20 cellular contexts compared by ENCODE assay signal in the genomic region with DNA sequence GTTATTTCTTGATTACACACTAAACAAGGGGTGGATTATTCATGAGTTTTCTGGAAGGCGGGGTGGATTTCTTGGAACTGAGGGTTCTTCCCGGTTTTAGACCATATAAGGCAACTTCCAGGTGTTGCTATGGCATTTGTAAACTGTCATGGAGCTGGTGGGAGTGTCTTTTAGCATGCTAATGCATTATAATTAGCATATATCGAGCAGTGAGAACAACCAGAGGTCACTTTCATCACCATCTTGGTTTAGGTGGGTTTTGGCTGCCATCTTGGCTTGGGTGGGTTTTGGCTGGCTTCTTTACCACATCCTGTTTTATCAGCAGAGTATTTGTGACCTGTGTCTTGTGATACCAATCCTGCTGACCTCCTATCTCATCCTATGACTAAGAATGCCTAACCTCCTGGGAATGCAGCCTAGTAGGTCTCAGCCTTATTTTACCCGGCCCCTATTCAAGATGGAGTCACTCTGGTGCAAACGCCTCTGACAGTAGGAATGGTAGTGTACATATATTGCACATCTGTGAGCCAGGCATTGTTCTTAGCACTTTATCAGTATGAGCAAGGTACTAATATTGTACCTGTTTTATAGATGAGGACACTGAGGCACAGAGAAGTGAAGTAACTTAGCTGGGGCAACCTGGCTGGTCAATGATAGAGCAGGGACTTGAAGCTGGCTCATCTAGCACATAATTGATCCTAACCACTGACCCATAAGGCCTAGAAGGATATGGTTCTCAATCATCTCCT.
DNase-seq lines count a peak whose midpoint lies in the region; ATAC-seq, FAIRE-seq and TF ChIP-seq lines count a peak whose summit lies in the region.
"Had no signal": no experiment of that assay in that cellular context is flagged by ENCODE, and none has a peak within 500 bp of the region (broad histone marks: within the 10 kb centered on the region; RNA-seq: fewer than 3 reads in every experiment).

No MANE protein-coding gene starts in this region.

- no peaks in the 10 kb centered on the region for H3K36me3 Mint-ChIP-seq in activated naive CD4-positive, alpha-beta T cell treated with anti-CD3 and anti-CD28 coated beads, Interleukin-2, amount 50 U/mL, for 72 hours
- H3K36me3 Mint-ChIP-seq: activated naive CD4-positive, alpha-beta T cell treated with anti-CD3 and anti-CD28 coated beads, Interleukin-2, amount 10 ng/mL, durations not matched to agents 7 days and 5 days had no signal

- H2BK15ac ChIP-seq in IMR-90 (ENCODE audit: low read depth, low read length): peak overlapping the region; percentile 97; the same call in 2 of the 3 replicates

- peaks cover 9 to 18% of the 10 kb centered on the region in 2 donors for H3K9me3 Mint-ChIP-seq in stimulated activated naive CD8-positive, alpha-beta T cell treated with anti-CD3 and anti-CD28 coated beads, Interleukin-15, amount 100 ng/mL, for 72 hours
- peaks cover 0 to 8% of the 10 kb centered on the region in 2 donors for H3K9me3 Mint-ChIP-seq in activated naive CD4-positive, alpha-beta T cell treated with anti-CD3 and anti-CD28 coated beads, Interleukin-2, amount 50 U/mL, for 72 hours
- H3K9me3 Mint-ChIP-seq: activated naive CD4-positive, alpha-beta T cell treated with anti-CD3 and anti-CD28 coated beads, Interleukin-2, amount 10 ng/mL, durations not matched to agents 7 days and 5 days; T-helper 2 cell treated with Interferon-gamma antibody and Interleukin-4, amounts not matched to agents 5 μg/mL and 100 μg/mL, for 36 hours had no signal

- H3K36me3 ChIP-seq in IMR-90 (ENCODE audit: control insufficient read depth, insufficient read depth, low read length): no peaks in the 10 kb centered on the region
- H3K36me3 ChIP-seq: left lung, upper lobe of right lung had no signal

- peaks cover 0 to 22% of the 10 kb centered on the region in 2 experiments; a peak in 2 of 4 replicates for H3K79me1 ChIP-seq in IMR-90 (ENCODE audit: low read depth in 1 of 2, low read length in 2 of 2)

- peak overlapping the region; percentile 71 for H2BK5ac ChIP-seq in IMR-90 (ENCODE audit: low read depth, low read length, poor library complexity, severe bottlenecking)

- peak overlapping the region; percentile 97 for H2BK20ac ChIP-seq in IMR-90 (ENCODE audit: low read depth, low read length)

- peak overlapping the region; percentile 77; the same call in 1 of the 2 replicates for H4K5ac ChIP-seq in IMR-90 (ENCODE audit: low read depth, low read length)

- H3K4me1 Mint-ChIP-seq in stimulated activated naive CD8-positive, alpha-beta T cell treated with anti-CD3 and anti-CD28 coated beads, Interleukin-15, amount 100 ng/mL, for 72 hours: no peaks in the 10 kb centered on the region

- peak overlapping the region; percentile 89 for H3K14ac ChIP-seq in IMR-90 (replicated peaks; ENCODE audit: low read depth, low read length)

- BruUV-seq in IMR-90 (replicated peaks; lab: Mats Ljungman, UMichigan): no TSS peak

- 55% methylated on average over 5 of the region's 5 CpGs for WGBS in A549 (ENCODE audit: missing lambda C conversion rate)
- WGBS in IMR-90 (ENCODE audit: extremely low coverage in 2 of 2, insufficient read length in 1 of 2), 2 experiments: no CpG with 5 or more reads among the region's 5 CpGs

- H3K4me2 ChIP-seq in A549: no peak overlapping the region
- no peak overlapping the region for H3K4me2 ChIP-seq in IMR-90 (ENCODE audit: low read depth, low read length)

- no peaks in the 10 kb centered on the region for H3K27me3 ChIP-seq in IMR-90 (ENCODE audit: control insufficient read depth, insufficient read depth, low read length)
- H3K27me3 ChIP-seq: left lung, upper lobe of right lung had no signal

- H4K91ac ChIP-seq in IMR-90 (ENCODE audit: insufficient read depth, low read depth, low read length): peak overlapping the region; percentile 88

- TF ChIP-seq RAD21 in A549 (conservative IDR thresholded peaks at IDR 0.05 in 1 of 2, IDR thresholded peaks at IDR 0.05 in 1 of 2) (no peak), IMR-90 (IDR thresholded peaks at IDR 0.05; ENCODE audit: low read length) (no peak)

- H2BK120ac ChIP-seq in IMR-90 (ENCODE audit: low read depth, low read length): peak overlapping the region; percentile 91

- peak overlapping the region; percentile 88 for H2AK5ac ChIP-seq in IMR-90 (ENCODE audit: low read depth, low read length)

- TF ChIP-seq EP300 in A549 (IDR thresholded peaks at IDR 0.05): no peak

- TF ChIP-seq CTCF in A549 (IDR thresholded peaks at IDR 0.05) (no peak), IMR-90 (conservative IDR thresholded peaks at IDR 0.05; ENCODE audit: low read depth, low read length) (no peak), fibroblast of the aortic adventitia (IDR thresholded peaks at IDR 0.05; ENCODE audit: insufficient read depth, low read length) (no peak)

- no peaks in the 10 kb centered on the region for H4K20me1 ChIP-seq in IMR-90 (ENCODE audit: insufficient read depth, low read length)

- intact Hi-C loops in IMR-90 (cut with micrococcal nuclease) (no loop called here), posterior cingulate gyrus (cut with DNase I) (no loop called here)

- peak overlapping the region; percentile 32; the same call in 1 of the 2 replicates for H3K56ac ChIP-seq in IMR-90 (ENCODE audit: extremely low read depth, insufficient read depth, low read length)

- H3K4me3 ChIP-seq in A549: no peak overlapping the region
- no peak overlapping the region for H3K4me3 ChIP-seq in IMR-90 (ENCODE audit: insufficient read depth, low read depth, low read length)
- H3K4me3 ChIP-seq in fibroblast of the aortic adventitia (ENCODE audit: low read depth, low read length): no peak overlapping the region
- H3K4me3 ChIP-seq: left lung, upper lobe of right lung had no signal

- peak overlapping the region; percentile 47 to 60; a peak in 3 of 6 replicates for H3K27ac ChIP-seq in A549
- H3K27ac ChIP-seq in IMR-90 (ENCODE audit: insufficient read depth, low read length): peak overlapping the region; percentile 37; the same call in 1 of the 2 replicates
- H3K27ac ChIP-seq: left lung, upper lobe of right lung had no signal

- FAIRE-seq in A549 (lab: Jason Lieb, UNC): no peak

- no peak for DNase-seq in A549 (ENCODE audit: low read depth in 1 of 2, low spot score in 1 of 2)
- DNase-seq in IMR-90: peak; percentile 85
- peak; percentile 89 for DNase-seq in amniotic epithelial cell (ENCODE audit: low read depth)
- peak; percentile 22 for DNase-seq in fibroblast of the aortic adventitia (ENCODE audit: low read depth)
- DNase-seq in stimulated activated naive CD8-positive, alpha-beta T cell treated with anti-CD3 and anti-CD28 coated beads, Interleukin-15, amount 100 ng/mL, for 72 hours: no peak
- DNase-seq in posterior cingulate gyrus: no peak
- no peak for DNase-seq in iPS-NIHi7 (ENCODE audit: extremely low spot score)
- DNase-seq in activated naive CD4-positive, alpha-beta T cell treated with anti-CD3 and anti-CD28 coated beads, Interleukin-2, amount 50 U/mL, for 72 hours (ENCODE audit: low spot score in 2 of 2): no peak
- DNase-seq: activated CD4-positive, alpha-beta T cell treated with anti-CD3 and anti-CD28 coated beads for 4 hours; activated CD8-positive, alpha-beta memory T cell treated with anti-CD3 and anti-CD28 coated beads, Interleukin-2, amount 50 U/mL, for 48 hours; activated naive CD4-positive, alpha-beta T cell treated with anti-CD3 and anti-CD28 coated beads, Interleukin-2, amount 10 ng/mL, durations not matched to agents 7 days and 5 days; caudate nucleus; CD8-positive, alpha-beta memory T cell; effector CD4-positive, alpha-beta T cell; foreskin fibroblast; left lung; SHP77 treated with DMSO at 0.1 percent for 48 hours; upper lobe of right lung had no signal

- CTCF ChIA-PET in A549 (lab: Yijun Ruan, JAX): interaction anchor here (0.6 to 1.7 kb wide), 3 partner anchors 32 to 351 kb away, joined by 3 to 6 read pairs (median 4); no protein-coding TSS in a partner anchor
- CTCF ChIA-PET in IMR-90 (lab: Yijun Ruan, JAX): no interaction called here

- peak overlapping the region; percentile 70; the same call in 1 of the 2 replicates for H3K23ac ChIP-seq in IMR-90 (ENCODE audit: low read depth, low read length)

- dilution Hi-C loops in IMR-90 (cut with HindIII; ENCODE audit: low sequenced_read_pairs, unreplicated experiment): no loop called here

- H3K27ac Mint-ChIP-seq in stimulated activated naive CD8-positive, alpha-beta T cell treated with anti-CD3 and anti-CD28 coated beads, Interleukin-15, amount 100 ng/mL, for 72 hours: no peak overlapping the region
- no peak overlapping the region for H3K27ac Mint-ChIP-seq in activated naive CD4-positive, alpha-beta T cell treated with anti-CD3 and anti-CD28 coated beads, Interleukin-2, amount 50 U/mL, for 72 hours
- H3K27ac Mint-ChIP-seq: activated naive CD4-positive, alpha-beta T cell treated with anti-CD3 and anti-CD28 coated beads, Interleukin-2, amount 10 ng/mL, durations not matched to agents 7 days and 5 days; stimulated activated memory B cell treated with anti-CD40 and anti-IgM and Interleukin-4, amounts not matched to agents 10 μg/mL and 1 μg/mL and 100 μg/mL, for 72 hours; T-helper 2 cell treated with Interferon-gamma antibody and Interleukin-4, amounts not matched to agents 5 μg/mL and 100 μg/mL, for 36 hours had no signal

- POLR2A ChIA-PET in A549 (lab: Yijun Ruan, JAX) (no interaction called here), IMR-90 (lab: Charles Lee; ENCODE audit: unreplicated experiment) (no interaction called here)

- no peak for TF ChIP-seq POLR2A in A549 (IDR thresholded peaks at IDR 0.05; ENCODE audit: low read length)
- TF ChIP-seq POLR2A in IMR-90 (IDR thresholded peaks at IDR 0.05; ENCODE audit: low read depth, low read length): no peak

- H3K9me1 ChIP-seq in IMR-90 (ENCODE audit: insufficient read depth, low read length): peaks cover 32% of the 10 kb centered on the region

- in situ Hi-C loops in IMR-90 (cut with MboI; ENCODE audit: low sequenced_read_pairs): no loop called here

- no peak overlapping the region for H3K9ac ChIP-seq in IMR-90 (ENCODE audit: low read depth, low read length)

- no peak overlapping the region for H2AK9ac ChIP-seq in IMR-90 (replicated peaks; ENCODE audit: low read depth, low read length, poor library complexity)

- no peak overlapping the region for H3K4me3 Mint-ChIP-seq in stimulated activated naive CD8-positive, alpha-beta T cell treated with anti-CD3 and anti-CD28 coated beads, Interleukin-15, amount 100 ng/mL, for 72 hours
- H3K4me3 Mint-ChIP-seq: activated naive CD4-positive, alpha-beta T cell treated with anti-CD3 and anti-CD28 coated beads, Interleukin-2, amount 10 ng/mL, durations not matched to agents 7 days and 5 days; CD8-positive, alpha-beta memory T cell; stimulated activated memory B cell treated with anti-CD40 and anti-IgM and Interleukin-4, amounts not matched to agents 10 μg/mL and 1 μg/mL and 100 μg/mL, for 72 hours; T-helper 2 cell treated with Interferon-gamma antibody and Interleukin-4, amounts not matched to agents 5 μg/mL and 100 μg/mL, for 36 hours had no signal

- H3K18ac ChIP-seq in IMR-90 (ENCODE audit: low read depth, low read length): peak overlapping the region; percentile 84

- ATAC-seq in A549: no peak
- peak; percentile 32 for ATAC-seq in IMR-90 (ENCODE audit: low read depth)
- no peak for ATAC-seq in stimulated activated naive CD8-positive, alpha-beta T cell treated with anti-CD3 and anti-CD28 coated beads, Interleukin-15, amount 100 ng/mL, for 72 hours
- no peak for ATAC-seq in activated naive CD4-positive, alpha-beta T cell treated with anti-CD3 and anti-CD28 coated beads, Interleukin-2, amount 50 U/mL, for 72 hours
- ATAC-seq: left lung; stimulated activated memory B cell treated with anti-CD40 and anti-IgM and Interleukin-4, amounts not matched to agents 10 μg/mL and 1 μg/mL and 100 μg/mL, for 72 hours; upper lobe of right lung had no signal

- H3K4me1 ChIP-seq in A549 (peaks cover 15% of the 10 kb centered on the region; the same call in 2 of the 3 replicates), IMR-90 (ENCODE audit: control insufficient read depth, insufficient read depth, low read length) (peaks cover 25% of the 10 kb centered on the region)
- H3K4me1 ChIP-seq: left lung, upper lobe of right lung had no signal

- H4K8ac ChIP-seq in IMR-90 (ENCODE audit: low read depth in 2 of 2, low read length in 2 of 2): peak overlapping the region; percentile 18 to 88

- H3K9me3 ChIP-seq in A549 (no peaks in the 10 kb centered on the region), IMR-90 (ENCODE audit: control insufficient read depth, insufficient read depth, low read length) (no peaks in the 10 kb centered on the region)
- H3K9me3 ChIP-seq: upper lobe of right lung had no signal

- no peak overlapping the region for H2AFZ ChIP-seq in IMR-90 (replicated peaks; ENCODE audit: low read length, poor library complexity)

- peaks cover 14% of the 10 kb centered on the region for H3K27me3 Mint-ChIP-seq in stimulated activated naive CD8-positive, alpha-beta T cell treated with anti-CD3 and anti-CD28 coated beads, Interleukin-15, amount 100 ng/mL, for 72 hours

- peak overlapping the region; percentile 86 for H3K4ac ChIP-seq in IMR-90 (ENCODE audit: low read depth, low read length)

Comparison
In these comparisons a context has a peak if more than half of its experiments do, and no peak if none do; other contexts are left out.
1. DNase-seq: peak in IMR-90 (single experiment), amniotic epithelial cell (single experiment) and fibroblast of the aortic adventitia (single experiment); none in A549 (0 of 2), stimulated activated naive CD8-positive, alpha-beta T cell treated with anti-CD3 and anti-CD28 coated beads, Interleukin-15, amount 100 ng/mL, for 72 hours (0 of 2), posterior cingulate gyrus (0 of 10), iPS-NIHi7 (single experiment) and activated naive CD4-positive, alpha-beta T cell treated with anti-CD3 and anti-CD28 coated beads, Interleukin-2, amount 50 U/mL, for 72 hours (0 of 2).